Comparison of ENCODE assay signal across 9 cellular contexts in the genomic region with DNA sequence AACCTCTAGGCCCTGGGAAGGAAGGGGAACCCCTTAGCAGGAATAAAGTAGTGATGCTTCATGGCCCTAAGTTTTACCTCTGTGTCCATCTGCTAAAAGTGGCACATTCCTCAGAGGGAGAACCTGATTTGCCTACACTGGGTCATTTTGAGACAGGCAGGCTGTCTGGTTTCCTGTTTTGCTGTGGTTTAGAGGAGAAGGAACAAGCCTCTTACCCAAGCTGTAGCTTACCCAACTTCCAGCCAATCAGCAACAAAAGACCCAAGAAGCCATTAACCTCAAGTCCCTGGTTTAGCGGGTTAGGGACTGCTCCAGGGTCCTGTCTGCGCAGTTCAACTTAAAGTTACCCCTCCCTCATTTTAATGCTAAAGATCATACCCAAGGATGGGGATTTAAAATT.
DNase-seq lines count a peak whose midpoint lies in the region; ATAC-seq and TF ChIP-seq lines count a peak whose summit lies in the region.
"Had no signal": no experiment of that assay in that cellular context is flagged by ENCODE, and none has a peak within 500 bp of the region (broad histone marks: within the 10 kb centered on the region; RNA-seq: fewer than 3 reads in every experiment).

No MANE protein-coding gene starts in this region.

- intact Hi-C loops in testis (cut with DNase I; ENCODE audit: low total_unique reads): no loop called here

- H3K4ac ChIP-seq in mesenchymal stem cell (ENCODE audit: low read depth in 1 of 2, low read length in 2 of 2): peak overlapping the region; percentile 17 to 84

- TF ChIP-seq POLR2A in testis (IDR thresholded peaks at IDR 0.05): no peak

- H3K27ac ChIP-seq in mesenchymal stem cell (ENCODE audit: low read length, poor library complexity, severe bottlenecking) (no peak overlapping the region), testis (no peak overlapping the region)
- H3K27ac ChIP-seq: A549 had no signal

- H2BK120ac ChIP-seq in mesenchymal stem cell (ENCODE audit: low read depth, low read length): no peak overlapping the region

- H3K9me3 ChIP-seq in mesenchymal stem cell (ENCODE audit: control insufficient read depth, low read length) (peaks cover 12% of the 10 kb centered on the region), testis (no peaks in the 10 kb centered on the region)
- H3K9me3 ChIP-seq: A549 had no signal

- no peak overlapping the region for H3K14ac ChIP-seq in mesenchymal stem cell (ENCODE audit: low read length in 2 of 2)

- H3K36me3 ChIP-seq in mesenchymal stem cell (ENCODE audit: control insufficient read depth in 1 of 2, insufficient read depth in 2 of 2, low read depth in 1 of 2, low read length in 2 of 2) (no peaks in the 10 kb centered on the region), testis (ENCODE audit: low read depth, missing control alignments) (no peaks in the 10 kb centered on the region)

- no peak overlapping the region for H3K9ac ChIP-seq in mesenchymal stem cell (ENCODE audit: low read length)

- H3K79me1 ChIP-seq in mesenchymal stem cell (replicated peaks; ENCODE audit: low read length, poor library complexity, severe bottlenecking): no peaks in the 10 kb centered on the region

- no peak overlapping the region for H2AK5ac ChIP-seq in mesenchymal stem cell (ENCODE audit: low read length, severe bottlenecking)

- H3K4me1 ChIP-seq in mesenchymal stem cell (ENCODE audit: control insufficient read depth, insufficient read depth, low read depth, low read length) (no peaks in the 10 kb centered on the region), testis (no peaks in the 10 kb centered on the region)
- H3K4me1 ChIP-seq: A549 had no signal

- H4K91ac ChIP-seq in mesenchymal stem cell (ENCODE audit: low read length): peak overlapping the region; percentile 62

- no peak overlapping the region for H3K4me2 ChIP-seq in mesenchymal stem cell (ENCODE audit: low read length, poor library complexity, severe bottlenecking)
- H3K4me2 ChIP-seq: A549 had no signal

- no peak overlapping the region for H3K23ac ChIP-seq in mesenchymal stem cell (ENCODE audit: low read length in 2 of 2)

- 83% methylated on average over 1 of the region's 2 CpGs for WGBS in mesenchymal stem cell
- WGBS in testis, 2 donors: 78 to 84% methylated on average over 2 of the region's 2 CpGs

- DNase-seq in NCI-H526 (lab: John Stamatoyannopoulos, UW): peak; percentile 20 to 35
- DNase-seq in NCI-H526 treated with DMSO at 0.1 percent for 48 hours (lab: John Stamatoyannopoulos, UW): no peak
- DNase-seq in OCI-M1 (lab: John Stamatoyannopoulos, UW): peak; percentile 85
- peak; percentile 62 for DNase-seq in mesenchymal stem cell
- no peak for DNase-seq in activated CD4-positive, alpha-beta T cell treated with anti-CD3 and anti-CD28 coated beads for 48 hours
- no peak for DNase-seq in HPDE6-E6E7 (ENCODE audit: extremely low spot score)
- DNase-seq in testis: no peak

- TF ChIP-seq CTCF in testis (IDR thresholded peaks at IDR 0.05): no peak

- peak overlapping the region in 1 of 2 experiments; percentile 82 for H3K18ac ChIP-seq in mesenchymal stem cell (ENCODE audit: low read depth in 1 of 2, low read length in 2 of 2)

- H4K8ac ChIP-seq in mesenchymal stem cell (ENCODE audit: low read length): peak overlapping the region; percentile 82

- H2AFZ ChIP-seq in mesenchymal stem cell (ENCODE audit: low read depth, low read length): no peak overlapping the region

- peak; percentile 82 for ATAC-seq in HG02938 (IDR thresholded peaks at IDR 0.05; ENCODE audit: unreplicated experiment)
- ATAC-seq: A549 had no signal

- H2BK12ac ChIP-seq in mesenchymal stem cell (ENCODE audit: low read length in 2 of 2): peak overlapping the region in 1 of 2 experiments; percentile 2

- H3K27me3 ChIP-seq in mesenchymal stem cell (ENCODE audit: control insufficient read depth in 1 of 2, insufficient read depth in 1 of 2, low read length in 2 of 2): no peaks in the 10 kb centered on the region
- no peaks in the 10 kb centered on the region for H3K27me3 ChIP-seq in testis

- H3K4me3 ChIP-seq in mesenchymal stem cell (ENCODE audit: insufficient read depth in 1 of 2, low read depth in 1 of 2, low read length in 2 of 2): no peak overlapping the region
- H3K4me3 ChIP-seq in testis: no peak overlapping the region
- H3K4me3 ChIP-seq: A549 had no signal

- no peak overlapping the region for H2BK15ac ChIP-seq in mesenchymal stem cell (ENCODE audit: low read depth, poor library complexity, severe bottlenecking)

- no peak overlapping the region for H2BK5ac ChIP-seq in mesenchymal stem cell (ENCODE audit: low read depth, low read length, poor library complexity, severe bottlenecking)

Comparison
In these comparisons a context has a peak if more than half of its experiments do, and no peak if none do; other contexts are left out.
1. DNase-seq: peak in NCI-H526 (2 of 2), OCI-M1 (single experiment) and mesenchymal stem cell (single experiment); none in NCI-H526 treated with DMSO at 0.1 percent for 48 hours (single experiment), activated CD4-positive, alpha-beta T cell treated with anti-CD3 and anti-CD28 coated beads for 48 hours (single experiment), HPDE6-E6E7 (single experiment) and testis (single experiment).